8 cellular contexts compared by ENCODE assay signal in the genomic region with DNA sequence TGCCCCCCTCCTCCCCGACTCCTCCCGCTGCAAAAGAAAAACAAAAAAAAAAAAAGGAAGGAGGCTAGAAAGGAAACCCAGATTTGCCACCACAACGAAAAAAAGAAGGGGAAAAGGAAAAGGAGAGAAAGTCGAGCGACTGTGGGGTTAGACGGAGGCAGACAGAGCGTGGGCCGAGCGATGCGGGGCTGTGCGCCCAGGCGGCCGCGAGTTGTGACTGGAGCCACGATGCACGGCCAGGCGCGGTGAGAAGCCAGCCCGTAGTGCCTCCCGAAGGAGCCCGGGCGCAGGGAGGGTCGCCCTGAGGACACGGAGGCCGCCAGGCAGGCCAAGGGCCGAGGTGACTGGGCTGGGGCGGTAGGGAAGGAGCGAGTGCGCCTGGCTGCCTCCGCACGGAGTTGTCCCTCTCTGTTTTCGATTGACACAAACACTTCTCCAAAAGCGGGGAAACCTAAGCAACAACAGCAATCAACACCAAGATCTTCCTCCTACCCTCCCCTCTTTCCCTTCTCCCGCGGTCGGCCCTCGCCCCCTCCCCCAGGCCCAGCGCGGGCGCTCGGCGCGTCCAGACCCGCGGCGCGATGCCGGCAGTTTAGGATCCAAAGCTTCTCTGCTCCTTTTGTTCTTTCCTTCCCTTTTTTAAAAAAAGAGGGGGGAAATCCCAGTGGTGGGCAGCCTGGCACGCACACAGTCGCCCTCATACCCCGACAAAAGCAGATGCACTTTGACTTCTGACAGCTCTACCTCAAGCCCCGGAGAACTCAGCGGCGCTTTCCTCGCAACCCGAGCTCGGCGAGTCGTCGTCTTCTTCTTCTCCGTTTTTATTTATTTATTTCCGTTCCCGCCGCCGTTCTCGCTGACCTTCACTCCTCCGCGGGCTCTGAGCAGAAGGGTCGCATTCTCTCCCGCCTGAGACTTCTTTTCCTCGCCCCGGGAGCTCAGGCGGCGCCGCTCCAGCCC. TPM values are rescaled to one million over a fixed set of nuclear protein-coding genes. Genes with fewer than 3 reads are reported as not detected.
DNase-seq lines count a peak whose midpoint lies in the region; ATAC-seq and TF ChIP-seq lines count a peak whose summit lies in the region.

A gene (plus strand): TSS at position 475 of the 960 bp plus-strand sequence. CDS start 723 bp downstream, outside the sequence.

- peaks cover 97% of the 10 kb centered on the region for H3K27me3 ChIP-seq in MG63
- peaks cover 100% of the 10 kb centered on the region for H3K27me3 ChIP-seq in neural progenitor cell
- peaks cover 4 to 100% of the 10 kb centered on the region in 2 donors for H3K27me3 ChIP-seq in tibial nerve

- no peak within 1 kb of the TSS for H2AFZ ChIP-seq in neural progenitor cell (replicated peaks)

- peaks cover 49% of the 10 kb centered on the region for H3F3A ChIP-seq in neural progenitor cell (ENCODE audit: low read depth)

- POLR2A ChIA-PET in MCF 10A (lab: Yijun Ruan, JAX) (interaction anchor here (1.7 kb wide), 1 partner anchor 12 kb away, joined by 6 read pairs; a partner anchor contains a TSS), HEK293T (lab: Yijun Ruan, JAX) (interaction anchor here (0.7 to 2.9 kb wide), 4 partner anchors 7 to 185 kb away, joined by 3 to 22 read pairs (median 6); a partner anchor contains a TSS)

- 3 to 5% methylated on average over 70 to 75 of the region's 75 CpGs for WGBS in tibial nerve, 2 donors

- CTCF ChIA-PET in MCF 10A (lab: Yijun Ruan, JAX) (no interaction called here), HEK293T (lab: Yijun Ruan, JAX) (interaction anchor here (0.5 to 0.9 kb wide), 4 partner anchors 9 to 105 kb away, joined by 3 to 5 read pairs (median 4); no protein-coding TSS in a partner anchor)

- H3K79me2 ChIP-seq in neural progenitor cell (ENCODE audit: low read depth): no peaks in the 10 kb centered on the region

- intact Hi-C loops in MCF 10A (cut with micrococcal nuclease): no loop called here

- H3K27me3 Mint-ChIP-seq in MCF 10A (ENCODE audit: insufficient read depth, unreplicated experiment) (no peaks in the 10 kb centered on the region), neural progenitor cell (ENCODE audit: insufficient read depth, low read depth) (peaks cover 91% of the 10 kb centered on the region)

- no peak for TF ChIP-seq CTCF in MCF 10A (IDR thresholded peaks at IDR 0.05; ENCODE audit: unreplicated experiment)
- no peak for TF ChIP-seq CTCF in neural progenitor cell (IDR thresholded peaks at IDR 0.05)
- no peak for TF ChIP-seq CTCF in tibial nerve (IDR thresholded peaks at IDR 0.05)

- no TSS peak for BruUV-seq in MCF 10A (replicated peaks; lab: Mats Ljungman, UMichigan)

- H3K9me3 Mint-ChIP-seq in MCF 10A (ENCODE audit: unreplicated experiment) (no peaks in the 10 kb centered on the region), neural progenitor cell (peaks cover 3% of the 10 kb centered on the region)

- H3K4me3 Mint-ChIP-seq in MCF 10A (ENCODE audit: unreplicated experiment) (peak within 1 kb of the TSS; percentile 76), neural progenitor cell (peak within 1 kb of the TSS; percentile 81)

- no peaks in the 10 kb centered on the region for H3K36me3 Mint-ChIP-seq in MCF 10A (ENCODE audit: insufficient read depth, unreplicated experiment)
- H3K36me3 Mint-ChIP-seq in neural progenitor cell: no peaks in the 10 kb centered on the region

- DNase-seq in MG63 (no peak), MCF 10A (ENCODE audit: unreplicated experiment) (no peak), neural progenitor cell (ENCODE audit: low spot score) (peak; percentile 62), HEK293T (ENCODE audit: extremely low spot score) (no peak), tibial nerve (ENCODE audit: low spot score in 2 of 2) (no peak)

- peak in 1 of 2 donors; percentile 67 for TF ChIP-seq EP300 in tibial nerve (IDR thresholded peaks at IDR 0.05)

- peaks cover 14% of the 10 kb centered on the region for H3K4me1 Mint-ChIP-seq in MCF 10A (ENCODE audit: insufficient read depth, unreplicated experiment)
- H3K4me1 Mint-ChIP-seq in neural progenitor cell: peaks cover 50% of the 10 kb centered on the region

- H3K27ac Mint-ChIP-seq in MCF 10A (ENCODE audit: low read depth, unreplicated experiment) (no peak within 1 kb of the TSS), neural progenitor cell (no peak within 1 kb of the TSS)

- peaks cover 24% of the 10 kb centered on the region for H3K4me1 ChIP-seq in ES-I3 (ENCODE audit: insufficient read depth, low read length)
- peaks cover 52% of the 10 kb centered on the region for H3K4me1 ChIP-seq in neural progenitor cell
- H3K4me1 ChIP-seq in tibial nerve: peaks cover 0 to 95% (median 59%) of the 10 kb centered on the region in 4 donors

- H3K27ac ChIP-seq in neural progenitor cell: no peak within 1 kb of the TSS
- no peak within 1 kb of the TSS for H3K27ac ChIP-seq in tibial nerve

- H3K9me3 ChIP-seq in ES-I3 (ENCODE audit: control insufficient read depth, insufficient read depth, low read length) (no peaks in the 10 kb centered on the region), MG63 (no peaks in the 10 kb centered on the region), neural progenitor cell (ENCODE audit: low read depth) (no peaks in the 10 kb centered on the region), tibial nerve (no peaks in the 10 kb centered on the region)

- H4K20me1 ChIP-seq in neural progenitor cell (ENCODE audit: low read depth): peaks cover 97% of the 10 kb centered on the region

- peak within 1 kb of the TSS; percentile 19; the same call in 1 of the 2 replicates for H3K4me3 ChIP-seq in MG63
- peak within 1 kb of the TSS; percentile 43 for H3K4me3 ChIP-seq in neural progenitor cell
- H3K4me3 ChIP-seq in tibial nerve: peak within 1 kb of the TSS in 2 of 4 donors; percentile 11 to 30

- peak within 1 kb of the TSS; percentile 82 for H3K4me2 ChIP-seq in neural progenitor cell

- ATAC-seq in GM18858 (IDR thresholded peaks at IDR 0.05; ENCODE audit: unreplicated experiment): no peak
- ATAC-seq in activated CD4-positive, CD25-positive, alpha-beta regulatory T cell treated with anti-CD3 and anti-CD28 coated beads, Interleukin-2, amount 50 U/mL, for 24 hours: no peak

- no peaks in the 10 kb centered on the region for H3K36me3 ChIP-seq in ES-I3 (ENCODE audit: insufficient read depth, low read length)
- H3K36me3 ChIP-seq in MG63: no peaks in the 10 kb centered on the region
- H3K36me3 ChIP-seq in neural progenitor cell: no peaks in the 10 kb centered on the region
- H3K36me3 ChIP-seq in tibial nerve: no peaks in the 10 kb centered on the region

- TF ChIP-seq POLR2A in tibial nerve (IDR thresholded peaks at IDR 0.05): no peak

- H3K9ac ChIP-seq in ES-I3 (ENCODE audit: low read depth, low read length) (peak within 1 kb of the TSS; percentile 64; the same call in 1 of the 2 replicates), neural progenitor cell (no peak within 1 kb of the TSS)

TF ChIP-seq in HEK293T, 16 proteins besides CTCF, POLR2A, EP300 and RAD21:
- TF ChIP-seq NFRKB (IDR thresholded peaks at IDR 0.05) (no peak), LEF1 (IDR thresholded peaks at IDR 0.05; ENCODE audit: borderline replicate concordance) (no peak), HDGF (IDR thresholded peaks at IDR 0.05; ENCODE audit: borderline replicate concordance) (no peak), ELF4 (IDR thresholded peaks at IDR 0.05) (no peak), FOXA1 (IDR thresholded peaks at IDR 0.05) (no peak), SUZ12 (IDR thresholded peaks at IDR 0.05) (no peak), ZNF384 (IDR thresholded peaks at IDR 0.05) (no peak), CTBP1 (IDR thresholded peaks at IDR 0.05; ENCODE audit: borderline replicate concordance) (no peak), FOXK2 (IDR thresholded peaks at IDR 0.05) (no peak)
- TF ChIP-seq, protein P1, sequence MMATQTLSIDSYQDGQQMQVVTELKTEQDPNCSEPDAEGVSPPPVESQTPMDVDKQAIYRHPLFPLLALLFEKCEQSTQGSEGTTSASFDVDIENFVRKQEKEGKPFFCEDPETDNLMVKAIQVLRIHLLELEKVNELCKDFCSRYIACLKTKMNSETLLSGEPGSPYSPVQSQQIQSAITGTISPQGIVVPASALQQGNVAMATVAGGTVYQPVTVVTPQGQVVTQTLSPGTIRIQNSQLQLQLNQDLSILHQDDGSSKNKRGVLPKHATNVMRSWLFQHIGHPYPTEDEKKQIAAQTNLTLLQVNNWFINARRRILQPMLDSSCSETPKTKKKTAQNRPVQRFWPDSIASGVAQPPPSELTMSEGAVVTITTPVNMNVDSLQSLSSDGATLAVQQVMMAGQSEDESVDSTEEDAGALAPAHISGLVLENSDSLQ (IDR thresholded peaks at IDR 0.05): no peak

RNA-seq across cellular contexts. Expression of the gene that starts here (rescaled TPM):
- not detected in 2 replicates for total RNA-seq in MG63 (2014; rRNA removed; shearing (Covaris generic); ENCODE audit: low replicate concordance)
- total RNA-seq in MCF 10A (2022): not detected in 2 replicates
- not detected in 2 replicates for total RNA-seq in neural progenitor cell (ENCODE audit: low replicate concordance)
- total RNA-seq in tibial nerve: not detected

Comparison
In these comparisons a context has a peak if more than half of its experiments do, and no peak if none do; other contexts are left out.
1. Peak in DNase-seq, H3K4me3 ChIP-seq and H3K4me2 ChIP-seq in neural progenitor cell; RNA of the gene not detected or under 1 TPM.